ENCODE assay signal across 1 cellular context in the genomic region with DNA sequence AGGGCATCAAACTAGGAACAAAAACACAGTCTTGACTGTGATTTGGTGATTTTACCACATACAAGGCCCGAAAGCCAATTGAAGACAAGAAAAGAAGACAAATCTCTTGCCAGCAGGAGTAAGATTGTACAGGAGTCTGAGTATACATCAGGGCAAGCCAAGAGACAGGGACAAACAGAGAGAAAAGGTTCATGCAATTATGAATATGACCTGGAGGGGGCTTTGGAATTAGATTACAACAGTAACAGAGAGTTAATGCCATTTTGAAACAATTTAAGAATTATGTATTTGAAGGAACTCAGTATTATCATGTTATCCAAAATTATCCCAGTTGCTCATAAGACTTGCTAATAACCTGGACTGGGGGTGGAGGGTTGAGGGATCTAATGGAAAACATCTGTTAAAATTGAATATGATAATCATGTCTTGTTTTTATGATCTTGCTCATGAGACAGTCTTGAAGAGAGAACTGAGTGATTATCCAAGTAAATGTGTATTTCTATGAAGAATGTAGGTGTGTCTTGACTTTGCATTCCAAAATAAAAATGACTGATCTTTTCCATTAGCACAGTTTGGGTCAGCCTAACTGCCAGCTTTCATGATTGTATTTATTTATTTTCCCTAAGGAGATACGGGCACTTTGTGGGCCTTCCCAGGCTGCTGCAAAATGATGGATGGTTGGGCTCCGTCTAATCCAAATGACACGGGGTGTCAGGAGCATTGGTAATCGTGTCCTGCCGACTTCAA.
TF ChIP-seq lines count a peak whose summit lies in the region.

No MANE protein-coding gene starts in this region.

TF ChIP-seq in HepG2, 621 proteins besides CTCF, POLR2A, EP300 and RAD21:
- TF ChIP-seq ETV6 (CRISPR knock-in tag; conservative IDR thresholded peaks at IDR 0.05): no peak
- TF ChIP-seq, protein P1, sequence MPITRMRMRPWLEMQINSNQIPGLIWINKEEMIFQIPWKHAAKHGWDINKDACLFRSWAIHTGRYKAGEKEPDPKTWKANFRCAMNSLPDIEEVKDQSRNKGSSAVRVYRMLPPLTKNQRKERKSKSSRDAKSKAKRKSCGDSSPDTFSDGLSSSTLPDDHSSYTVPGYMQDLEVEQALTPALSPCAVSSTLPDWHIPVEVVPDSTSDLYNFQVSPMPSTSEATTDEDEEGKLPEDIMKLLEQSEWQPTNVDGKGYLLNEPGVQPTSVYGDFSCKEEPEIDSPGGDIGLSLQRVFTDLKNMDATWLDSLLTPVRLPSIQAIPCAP (CRISPR knock-in tag; IDR thresholded peaks at IDR 0.05; ENCODE audit: low read depth): no peak
- TF ChIP-seq, protein P2, sequence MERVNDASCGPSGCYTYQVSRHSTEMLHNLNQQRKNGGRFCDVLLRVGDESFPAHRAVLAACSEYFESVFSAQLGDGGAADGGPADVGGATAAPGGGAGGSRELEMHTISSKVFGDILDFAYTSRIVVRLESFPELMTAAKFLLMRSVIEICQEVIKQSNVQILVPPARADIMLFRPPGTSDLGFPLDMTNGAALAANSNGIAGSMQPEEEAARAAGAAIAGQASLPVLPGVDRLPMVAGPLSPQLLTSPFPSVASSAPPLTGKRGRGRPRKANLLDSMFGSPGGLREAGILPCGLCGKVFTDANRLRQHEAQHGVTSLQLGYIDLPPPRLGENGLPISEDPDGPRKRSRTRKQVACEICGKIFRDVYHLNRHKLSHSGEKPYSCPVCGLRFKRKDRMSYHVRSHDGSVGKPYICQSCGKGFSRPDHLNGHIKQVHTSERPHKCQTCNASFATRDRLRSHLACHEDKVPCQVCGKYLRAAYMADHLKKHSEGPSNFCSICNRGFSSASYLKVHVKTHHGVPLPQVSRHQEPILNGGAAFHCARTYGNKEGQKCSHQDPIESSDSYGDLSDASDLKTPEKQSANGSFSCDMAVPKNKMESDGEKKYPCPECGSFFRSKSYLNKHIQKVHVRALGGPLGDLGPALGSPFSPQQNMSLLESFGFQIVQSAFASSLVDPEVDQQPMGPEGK (CRISPR knock-in tag; IDR thresholded peaks at IDR 0.05): no peak
- TF ChIP-seq ZNF335 (CRISPR knock-in tag; IDR thresholded peaks at IDR 0.05): no peak
- TF ChIP-seq SIN3B (IDR thresholded peaks at IDR 0.05; ENCODE audit: low read length): no peak
- no peak for TF ChIP-seq GTF3A (CRISPR knock-in tag; conservative IDR thresholded peaks at IDR 0.05)
- no peak for TF ChIP-seq ZNF296 (CRISPR knock-in tag; conservative IDR thresholded peaks at IDR 0.05)
- TF ChIP-seq KMT2A (CRISPR knock-in tag; IDR thresholded peaks at IDR 0.05): no peak
- TF ChIP-seq ZNF746 (CRISPR knock-in tag; IDR thresholded peaks at IDR 0.05): no peak
- TF ChIP-seq ZFY (CRISPR knock-in tag; IDR thresholded peaks at IDR 0.05): no peak
- no peak for TF ChIP-seq ZNF251 (CRISPR knock-in tag; IDR thresholded peaks at IDR 0.05)
- TF ChIP-seq ZBTB7B (CRISPR knock-in tag; IDR thresholded peaks at IDR 0.05): no peak
- no peak for TF ChIP-seq RNF2 (conservative IDR thresholded peaks at IDR 0.05; ENCODE audit: low read depth)
- TF ChIP-seq, protein P3, sequence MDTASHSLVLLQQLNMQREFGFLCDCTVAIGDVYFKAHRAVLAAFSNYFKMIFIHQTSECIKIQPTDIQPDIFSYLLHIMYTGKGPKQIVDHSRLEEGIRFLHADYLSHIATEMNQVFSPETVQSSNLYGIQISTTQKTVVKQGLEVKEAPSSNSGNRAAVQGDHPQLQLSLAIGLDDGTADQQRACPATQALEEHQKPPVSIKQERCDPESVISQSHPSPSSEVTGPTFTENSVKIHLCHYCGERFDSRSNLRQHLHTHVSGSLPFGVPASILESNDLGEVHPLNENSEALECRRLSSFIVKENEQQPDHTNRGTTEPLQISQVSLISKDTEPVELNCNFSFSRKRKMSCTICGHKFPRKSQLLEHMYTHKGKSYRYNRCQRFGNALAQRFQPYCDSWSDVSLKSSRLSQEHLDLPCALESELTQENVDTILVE (CRISPR knock-in tag; IDR thresholded peaks at IDR 0.05): no peak
- no peak for TF ChIP-seq ZNF3 (CRISPR knock-in tag; IDR thresholded peaks at IDR 0.05)
- no peak for TF ChIP-seq MYC (CRISPR knock-in tag; IDR thresholded peaks at IDR 0.05; ENCODE audit: borderline replicate concordance)
- TF ChIP-seq NFE2L1 (CRISPR knock-in tag; IDR thresholded peaks at IDR 0.05; ENCODE audit: borderline replicate concordance): no peak
